Comparison of ENCODE assay signal across 24 cellular contexts in genomic region chr2:104474725-104475124, GRCh38.
"Had no signal": no experiment of that assay in that cellular context is flagged by ENCODE, and none has a peak within 500 bp of the region (broad histone marks: within the 10 kb centered on the region; RNA-seq: fewer than 3 reads in every experiment).

No MANE protein-coding gene starts in this region.

- DNase-seq: activated B cell treated with CpG ODN at 0.5 μM for 24 hours; activated naive CD4-positive, alpha-beta T cell; activated T-cell treated with anti-CD3 and anti-CD28 coated beads for 4 hours; activated T-cell treated with anti-CD3 and anti-CD28 coated beads, Interleukin-2, amount 50 U/mL, for 72 hours; anterior cingulate cortex; body of pancreas; cortex of kidney; head of caudate nucleus; left ventricle myocardium superior; mucosa of descending colon; pancreas; retina; stimulated activated CD4-positive, alpha-beta T cell treated with anti-CD3 and anti-CD28 coated beads, Interleukin-4, amount 100 ng/mL, for 24 hours; T-helper 1 cell; thyroid gland; upper lobe of right lung had no signal

- H3K9me3 ChIP-seq: body of pancreas, gastroesophageal sphincter, mucosa of descending colon, pancreas, prostate gland, thyroid gland, upper lobe of right lung had no signal

- H3K4me3 ChIP-seq: body of pancreas, cardiac muscle cell, gastroesophageal sphincter, mucosa of descending colon, pancreas, prostate gland, skin epidermis, thyroid gland, upper lobe of right lung had no signal

- H3K4me1 ChIP-seq: body of pancreas, gastroesophageal sphincter, pancreas, prostate gland, thyroid gland, upper lobe of right lung had no signal

- H3K27ac ChIP-seq: body of pancreas, cardiac muscle cell, gastroesophageal sphincter, pancreas, prostate gland, skin epidermis, thyroid gland, upper lobe of right lung had no signal

- H3K36me3 ChIP-seq: cardiac muscle cell, gastroesophageal sphincter, pancreas, prostate gland, thyroid gland, upper lobe of right lung had no signal

- ATAC-seq: activated naive CD4-positive, alpha-beta T cell treated with anti-CD3 and anti-CD28 coated beads, Interleukin-2, amount 50 U/mL, for 72 hours; activated T-cell treated with anti-CD3 and anti-CD28 coated beads, Interleukin-2, amount 50 U/mL, for 72 hours; body of pancreas; gastroesophageal sphincter; left ventricle myocardium superior; mucosa of descending colon; natural killer cell treated with Interleukin-12 subunit alpha and Interleukin-12 subunit beta and Interleukin-15 and Interleukin-18, amount 100 ng/mL, for 72 hours; pancreas; sciatic nerve; stimulated activated effector memory CD8-positive, alpha-beta T cell treated with anti-CD3 and anti-CD28 coated beads, Interleukin-12 subunit alpha, Interleukin-12 subunit beta, amount 100 ng/mL, for 72 hours; upper lobe of right lung had no signal

- H3K27me3 ChIP-seq: body of pancreas, cardiac muscle cell, gastroesophageal sphincter, pancreas, thyroid gland, upper lobe of right lung had no signal
